27 cellular contexts compared by ENCODE assay signal in genomic region chr11:132855516-132855915, GRCh38.
"Had no signal": no experiment of that assay in that cellular context is flagged by ENCODE, and none has a peak within 500 bp of the region (broad histone marks: within the 10 kb centered on the region; RNA-seq: fewer than 3 reads in every experiment).

No MANE protein-coding gene starts in this region.

- FAIRE-seq: frontal cortex had no signal

- ATAC-seq: activated CD4-positive, alpha-beta T cell treated with anti-CD3 and anti-CD28 coated beads for 36 hours; activated CD4-positive, CD25-positive, alpha-beta regulatory T cell treated with anti-CD3 and anti-CD28 coated beads, Interleukin-2, amount 50 U/mL, for 24 hours; activated CD8-positive, alpha-beta memory T cell treated with anti-CD3 and anti-CD28 coated beads, Interleukin-2, amount 10 ng/mL, durations not matched to agents 7 days and 5 days; activated CD8-positive, alpha-beta T cell treated with anti-CD3 and anti-CD28 coated beads, Interleukin-2, amount 10 ng/mL, durations not matched to agents 7 days and 5 days; activated naive CD8-positive, alpha-beta T cell treated with anti-CD3 and anti-CD28 coated beads, Interleukin-2, amount 50 U/mL, for 24 hours; effector memory CD8-positive, alpha-beta T cell had no signal

- H3K27ac ChIP-seq: ascending aorta, breast epithelium, coronary artery, epithelial cell of prostate, WERI-Rb-1 had no signal

- H3K9me3 ChIP-seq: ascending aorta had no signal

- H3K4me3 ChIP-seq: ascending aorta, breast epithelium, coronary artery had no signal

- DNase-seq: activated B cell treated with CpG ODN at 0.5 μM for 24 hours; activated CD4-positive, alpha-beta memory T cell treated with anti-CD3 and anti-CD28 coated beads for 36 hours; activated CD4-positive, alpha-beta T cell treated with anti-CD3 and anti-CD28 coated beads for 36 hours; activated CD4-positive, alpha-beta T cell treated with anti-CD3 and anti-CD28 coated beads, Interleukin-2, amount 10 ng/mL, durations not matched to agents 24 days and 14 days; activated CD8-positive, alpha-beta memory T cell treated with anti-CD3 and anti-CD28 coated beads, Interleukin-2, amount 10 ng/mL, durations not matched to agents 7 days and 5 days; activated CD8-positive, alpha-beta memory T cell treated with anti-CD3 and anti-CD28 coated beads, Interleukin-2, amount 50 U/mL, for 4 hours; activated CD8-positive, alpha-beta T cell treated with anti-CD3 and anti-CD28 coated beads, Interleukin-2, amount 10 ng/mL, durations not matched to agents 7 days and 5 days; activated effector memory CD4-positive, alpha-beta T cell treated with anti-CD3 and anti-CD28 coated beads, Interleukin-2, amount 50 U/mL, for 16 hours; activated naive CD4-positive, alpha-beta T cell treated with anti-CD3 and anti-CD28 coated beads for 36 hours; activated naive CD8-positive, alpha-beta T cell treated with anti-CD3 and anti-CD28 coated beads for 36 hours; activated naive CD8-positive, alpha-beta T cell treated with anti-CD3 and anti-CD28 coated beads, Interleukin-2, amount 50 U/mL, for 24 hours; activated T-cell treated with anti-CD3 and anti-CD28 coated beads, Interleukin-2, amount 50 U/mL, for 1 hour; activated T-cell treated with anti-CD3 and anti-CD28 coated beads, Interleukin-2, amount 50 U/mL, for 48 hours; dermis blood vessel endothelial cell; effector CD4-positive, alpha-beta T cell; effector memory CD8-positive, alpha-beta T cell; foreskin fibroblast; head of caudate nucleus; hippocampal formation; T1000; WERI-Rb-1 had no signal

- H3K36me3 ChIP-seq: ascending aorta, breast epithelium, WERI-Rb-1 had no signal

- H3K4me1 ChIP-seq: ascending aorta, breast epithelium had no signal

- H3K27me3 ChIP-seq: ascending aorta, breast epithelium had no signal
